36 cellular contexts compared by ENCODE assay signal in the genomic region with DNA sequence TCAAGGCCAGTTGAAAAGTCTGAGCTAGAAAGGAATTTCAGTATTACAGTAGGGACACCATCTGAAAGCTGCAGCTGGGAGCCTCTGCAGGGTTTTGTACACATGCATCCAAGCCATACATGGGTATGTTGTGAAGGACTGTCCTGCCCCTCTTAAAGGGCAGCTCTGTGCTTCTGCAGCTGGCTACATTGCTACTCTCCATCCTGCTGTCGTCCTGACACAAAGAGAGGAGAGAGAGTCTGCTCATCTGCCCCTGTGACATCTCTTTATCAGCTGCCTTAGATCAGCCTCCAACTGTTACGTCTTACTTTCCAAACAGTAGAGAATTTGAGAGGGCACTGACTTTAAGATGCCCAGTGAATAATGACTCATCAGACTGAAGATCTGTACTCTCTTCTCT.
"Had no signal": no experiment of that assay in that cellular context is flagged by ENCODE, and none has a peak within 500 bp of the region (broad histone marks: within the 10 kb centered on the region; RNA-seq: fewer than 3 reads in every experiment).

No MANE protein-coding gene starts in this region.

- ATAC-seq: activated CD8-positive, alpha-beta T cell treated with anti-CD3 and anti-CD28 coated beads for 36 hours; activated T-cell treated with anti-CD3 and anti-CD28 coated beads, Interleukin-2, amount 50 U/mL, for 4 hours; activated T-cell treated with anti-CD3 and anti-CD28 coated beads, Interleukin-2, amount 50 U/mL, for 72 hours; activated T-helper 17 cell treated with anti-CD3 and anti-CD28 coated beads, Interleukin-2, amount 50 U/mL, for 72 hours; body of pancreas had no signal

- H3K4me3 Mint-ChIP-seq: activated B cell treated with CpG ODN at 0.5 μM for 24 hours; activated CD4-positive, alpha-beta memory T cell treated with anti-CD3 and anti-CD28 coated beads for 36 hours; activated CD4-positive, alpha-beta T cell treated with anti-CD3 and anti-CD28 coated beads, Interleukin-2, amount 10 ng/mL, durations not matched to agents 7 days and 5 days; activated CD8-positive, alpha-beta T cell treated with anti-CD3 and anti-CD28 coated beads for 36 hours; activated naive CD4-positive, alpha-beta T cell treated with anti-CD3 and anti-CD28 coated beads for 36 hours; activated naive CD8-positive, alpha-beta T cell treated with anti-CD3 and anti-CD28 coated beads for 36 hours; activated T-cell treated with anti-CD3 and anti-CD28 coated beads, Interleukin-2, amount 50 U/mL, for 4 hours; activated T-cell treated with anti-CD3 and anti-CD28 coated beads, Interleukin-2, amount 50 U/mL, for 72 hours; activated T-helper 1 cell treated with anti-CD3 and anti-CD28 coated beads, Interleukin-12 subunit alpha, Interleukin-12 subunit beta, Interleukin-2, Interleukin-4 antibody, amounts not matched to agents 30 ng/mL and 10 ng/mL and 1 ng/mL, durations not matched to agents 14 hours and 24 hours and 36 hours; activated T-helper 17 cell treated with anti-CD3 and anti-CD28 coated beads, Interleukin-2, amount 50 U/mL, for 72 hours; central memory CD8-positive, alpha-beta T cell; T-helper 1 cell treated with Interleukin-12 subunit alpha and Interleukin-12 subunit beta and Interleukin-4 antibody, amounts not matched to agents 30 μg/mL and 1 μg/mL, for 36 hours; T-helper 2 cell treated with Interferon-gamma antibody and Interleukin-4, amounts not matched to agents 5 μg/mL and 100 μg/mL, for 36 hours had no signal

- H3K36me3 Mint-ChIP-seq: activated CD4-positive, alpha-beta memory T cell treated with anti-CD3 and anti-CD28 coated beads for 36 hours; activated naive CD8-positive, alpha-beta T cell treated with anti-CD3 and anti-CD28 coated beads for 36 hours had no signal

- H3K27me3 Mint-ChIP-seq: activated CD4-positive, alpha-beta memory T cell treated with anti-CD3 and anti-CD28 coated beads for 36 hours; activated CD4-positive, alpha-beta T cell treated with anti-CD3 and anti-CD28 coated beads, Interleukin-2, amount 10 ng/mL, durations not matched to agents 7 days and 5 days; activated CD8-positive, alpha-beta T cell treated with anti-CD3 and anti-CD28 coated beads for 36 hours; activated naive CD8-positive, alpha-beta T cell treated with anti-CD3 and anti-CD28 coated beads for 36 hours; activated T-helper 17 cell treated with anti-CD3 and anti-CD28 coated beads, Interleukin-2, amount 50 U/mL, for 72 hours; central memory CD8-positive, alpha-beta T cell had no signal

- H3K36me3 ChIP-seq: adrenal gland, brain microvascular endothelial cell, breast epithelium, cardiac muscle cell had no signal

- H3K4me1 Mint-ChIP-seq: activated B cell treated with CpG ODN at 0.5 μM for 24 hours; activated CD4-positive, alpha-beta T cell treated with anti-CD3 and anti-CD28 coated beads, Interleukin-2, amount 10 ng/mL, durations not matched to agents 7 days and 5 days; activated naive CD8-positive, alpha-beta T cell treated with anti-CD3 and anti-CD28 coated beads for 36 hours; activated T-helper 17 cell treated with anti-CD3 and anti-CD28 coated beads, Interleukin-2, amount 50 U/mL, for 72 hours; central memory CD8-positive, alpha-beta T cell had no signal

- H3K9me3 Mint-ChIP-seq: activated B cell treated with CpG ODN at 0.5 μM for 24 hours; activated CD4-positive, alpha-beta memory T cell treated with anti-CD3 and anti-CD28 coated beads for 36 hours; activated CD4-positive, alpha-beta T cell treated with anti-CD3 and anti-CD28 coated beads, Interleukin-2, amount 10 ng/mL, durations not matched to agents 7 days and 5 days; activated CD8-positive, alpha-beta T cell treated with anti-CD3 and anti-CD28 coated beads for 36 hours; activated naive CD4-positive, alpha-beta T cell treated with anti-CD3 and anti-CD28 coated beads for 36 hours; activated T-cell treated with anti-CD3 and anti-CD28 coated beads, Interleukin-2, amount 50 U/mL, for 4 hours; activated T-helper 1 cell treated with anti-CD3 and anti-CD28 coated beads, Interleukin-12 subunit alpha, Interleukin-12 subunit beta, Interleukin-2, Interleukin-4 antibody, amounts not matched to agents 30 ng/mL and 10 ng/mL and 1 ng/mL, durations not matched to agents 14 hours and 24 hours and 36 hours; T-helper 1 cell treated with Interleukin-12 subunit alpha and Interleukin-12 subunit beta and Interleukin-4 antibody, amounts not matched to agents 30 μg/mL and 1 μg/mL, for 36 hours had no signal

- H3K9me3 ChIP-seq: adrenal gland, body of pancreas, breast epithelium had no signal

- DNase-seq: activated B cell treated with CpG ODN at 0.5 μM for 24 hours; activated CD4-positive, alpha-beta memory T cell treated with anti-CD3 and anti-CD28 coated beads for 36 hours; activated CD4-positive, alpha-beta T cell treated with anti-CD3 and anti-CD28 coated beads for 4 hours; activated CD4-positive, alpha-beta T cell treated with anti-CD3 and anti-CD28 coated beads, Interleukin-2, amount 10 ng/mL, durations not matched to agents 7 days and 5 days; activated CD4-positive, CD25-positive, alpha-beta regulatory T cell treated with anti-CD3 and anti-CD28 coated beads, Interleukin-2, amount 50 U/mL, for 72 hours; activated CD8-positive, alpha-beta memory T cell treated with anti-CD3 and anti-CD28 coated beads, Interleukin-2, amount 50 U/mL, for 4 hours; activated CD8-positive, alpha-beta T cell treated with anti-CD3 and anti-CD28 coated beads for 36 hours; activated effector memory CD4-positive, alpha-beta T cell treated with anti-CD3 and anti-CD28 coated beads, Interleukin-2, amount 50 U/mL, for 16 hours; activated gamma-delta T cell treated with Interleukin-2 at 50 U/mL for 16 hours; activated naive CD4-positive, alpha-beta T cell; activated naive CD4-positive, alpha-beta T cell treated with anti-CD3 and anti-CD28 coated beads for 36 hours; activated naive CD4-positive, alpha-beta T cell treated with anti-CD3 and anti-CD28 coated beads, Interleukin-2, amount 50 U/mL, for 16 hours; activated naive CD8-positive, alpha-beta T cell treated with anti-CD3 and anti-CD28 coated beads for 36 hours; activated T-cell treated with anti-CD3 and anti-CD28 coated beads for 4 hours; activated T-cell treated with anti-CD3 and anti-CD28 coated beads, Interleukin-2, amount 50 U/mL, for 1 hour; activated T-cell treated with anti-CD3 and anti-CD28 coated beads, Interleukin-2, amount 50 U/mL, for 4 hours; activated T-cell treated with anti-CD3 and anti-CD28 coated beads, Interleukin-2, amount 50 U/mL, for 72 hours; adrenal gland; amniotic stem cell; aorta; body of pancreas; brain microvascular endothelial cell; caudate nucleus; cerebellar nuclear complex; T-helper 1 cell; T-helper 2 cell; T-helper 9 cell had no signal

- H3K27ac Mint-ChIP-seq: activated B cell treated with CpG ODN at 0.5 μM for 24 hours; activated CD4-positive, alpha-beta memory T cell treated with anti-CD3 and anti-CD28 coated beads for 36 hours; activated CD4-positive, alpha-beta T cell treated with anti-CD3 and anti-CD28 coated beads, Interleukin-2, amount 10 ng/mL, durations not matched to agents 7 days and 5 days; activated CD8-positive, alpha-beta T cell treated with anti-CD3 and anti-CD28 coated beads for 36 hours; activated naive CD4-positive, alpha-beta T cell treated with anti-CD3 and anti-CD28 coated beads for 36 hours; activated naive CD4-positive, alpha-beta T cell treated with anti-CD3 and anti-CD28 coated beads, Interleukin-2, amount 50 U/mL, for 72 hours; activated naive CD8-positive, alpha-beta T cell treated with anti-CD3 and anti-CD28 coated beads for 36 hours; activated T-cell treated with anti-CD3 and anti-CD28 coated beads, Interleukin-2, amount 50 U/mL, for 72 hours; activated T-helper 1 cell treated with anti-CD3 and anti-CD28 coated beads, Interleukin-12 subunit alpha, Interleukin-12 subunit beta, Interleukin-2, Interleukin-4 antibody, amounts not matched to agents 30 ng/mL and 10 ng/mL and 1 ng/mL, durations not matched to agents 14 hours and 24 hours and 36 hours; activated T-helper 17 cell treated with anti-CD3 and anti-CD28 coated beads, Interleukin-2, amount 50 U/mL, for 72 hours; T-helper 1 cell treated with Interleukin-12 subunit alpha and Interleukin-12 subunit beta and Interleukin-4 antibody, amounts not matched to agents 30 μg/mL and 1 μg/mL, for 36 hours; T-helper 2 cell treated with Interferon-gamma antibody and Interleukin-4, amounts not matched to agents 5 μg/mL and 100 μg/mL, for 36 hours had no signal

- H3K27ac ChIP-seq: adrenal gland, body of pancreas, brain microvascular endothelial cell, breast epithelium, cardiac muscle cell, VCaP had no signal

- H3K27me3 ChIP-seq: adrenal gland, body of pancreas, brain microvascular endothelial cell, breast epithelium, cardiac muscle cell had no signal

- H3K4me1 ChIP-seq: adrenal gland, breast epithelium had no signal

- H3K4me3 ChIP-seq: adrenal gland, body of pancreas, breast epithelium, cardiac muscle cell had no signal
